8 cellular contexts compared by ENCODE assay signal in genomic region chr2:241271641-241272297, GRCh38. TPM values are rescaled to one million over a fixed set of nuclear protein-coding genes. Genes with fewer than 3 reads are reported as not detected.
DNase-seq lines count a peak whose midpoint lies in the region; ATAC-seq and TF ChIP-seq lines count a peak whose summit lies in the region.

No MANE protein-coding gene starts in this region.

- H2BK120ac ChIP-seq in trophoblast cell (ENCODE audit: insufficient read depth, low read length, poor library complexity), result peak overlapping the region; percentile 89

- peak overlapping the region; percentile 99 for H3K4ac ChIP-seq in trophoblast cell (ENCODE audit: low read depth, low read length)

- 0 to 1% methylated on average over 37 of the region's 37 CpGs for WGBS in heart right ventricle, 2 donors
- WGBS in trophoblast cell (ENCODE audit: extremely low coverage, insufficient coverage, insufficient read length), result no CpG with 5 or more reads among the region's 37 CpGs

- peak overlapping the region; percentile 96 for H2BK5ac ChIP-seq in trophoblast cell (ENCODE audit: low read depth, low read length, poor library complexity)

- peaks cover 28% of the 10 kb centered on the region for H3K79me2 ChIP-seq in trophoblast cell (ENCODE audit: control insufficient read depth, insufficient read depth, low read length, poor library complexity)

- ATAC-seq in GM18868 (IDR thresholded peaks at IDR 0.05; ENCODE audit: unreplicated experiment) (peak; percentile 54), HG03439 (IDR thresholded peaks at IDR 0.05; ENCODE audit: unreplicated experiment) (peak; percentile 43), T-cell (replicated peaks in 1 of 4) (peak; percentile 64 to 78 (median 72)), heart right ventricle (peak; percentile 83 to 93 (median 90))

- peak overlapping the region; percentile 87 for H3K18ac ChIP-seq in trophoblast cell (ENCODE audit: low read length)

- H3K27me3 ChIP-seq in heart right ventricle, result no peaks in the 10 kb centered on the region
- no peaks in the 10 kb centered on the region for H3K27me3 ChIP-seq in trophoblast cell (ENCODE audit: insufficient read depth, low read length)
- no peaks in the 10 kb centered on the region for H3K27me3 ChIP-seq in tibial artery

- DNase-seq in T-cell (peak in 33 of 34 experiments; percentile 6 to 64 (median 38)), amniotic stem cell (lab: John Stamatoyannopoulos, UW) (peak; percentile 78), heart right ventricle (peak; percentile 79 to 85), trophoblast cell (peak; percentile 84 to 91), tibial artery (peak; percentile 92 to 94)

- peak overlapping the region; percentile 74 for H4K8ac ChIP-seq in trophoblast cell (ENCODE audit: low read depth, low read length)

- peaks cover 49 to 57% (median 52%) of the 10 kb centered on the region in 3 donors for H3K4me1 Mint-ChIP-seq in T-cell

- H3K14ac ChIP-seq in trophoblast cell (ENCODE audit: low read length), result peak overlapping the region; percentile 96

- H3K9me3 ChIP-seq in heart right ventricle (peaks cover 0 to 10% (median 0%) of the 10 kb centered on the region in 11 donors), trophoblast cell (ENCODE audit: insufficient read depth, low read depth, low read length) (no peaks in the 10 kb centered on the region), tibial artery (no peaks in the 10 kb centered on the region)

- peaks cover 12% of the 10 kb centered on the region for H3K79me1 ChIP-seq in trophoblast cell (ENCODE audit: low read length)

- peak overlapping the region; percentile 93 for H3K9ac ChIP-seq in trophoblast cell (ENCODE audit: low read length)

- peaks cover 5 to 11% (median 7%) of the 10 kb centered on the region in 3 donors for H3K9me3 Mint-ChIP-seq in T-cell

- peaks cover 17% of the 10 kb centered on the region for H3K36me3 Mint-ChIP-seq in T-cell

- H2AFZ ChIP-seq in trophoblast cell (ENCODE audit: insufficient read depth, low read length, poor library complexity), result peak overlapping the region; percentile 35

- peaks cover 6 to 48% (median 39%) of the 10 kb centered on the region in 9 donors for H3K4me1 ChIP-seq in heart right ventricle
- H3K4me1 ChIP-seq in trophoblast cell (ENCODE audit: control insufficient read depth in 1 of 2, insufficient read depth in 2 of 2, low read length in 2 of 2), result peaks cover 22 to 34% of the 10 kb centered on the region in 2 experiments
- H3K4me1 ChIP-seq in tibial artery, result peaks cover 0 to 48% (median 42%) of the 10 kb centered on the region in 4 donors

- H2AK5ac ChIP-seq in trophoblast cell (ENCODE audit: low read length), result peak overlapping the region; percentile 86

- peak overlapping the region; percentile 89 to 93 (median 92) for H3K4me3 Mint-ChIP-seq in T-cell

- CTCF ChIA-PET in T-cell (lab: Charles Lee), result interaction anchor here in 1 of 2 donors (1.0 kb wide), 1 partner anchor 43 kb away, joined by 3 read pairs; the partner anchor contains the start of gene HDLBP

- H3K4me2 ChIP-seq in trophoblast cell (ENCODE audit: low read length), result peak overlapping the region; percentile 72

- intact Hi-C loops in heart right ventricle (cut with DNase I) (loop anchor here in 7 of 10 donors (2.0 to 5.0 kb wide), 3 partner anchors 41 to 46 kb away; partner anchors contain the start of genes HDLBP (in 4 of the 7) and SEPTIN2 (in 4 of the 7)), tibial artery (cut with DNase I; ENCODE audit: low total_unique reads) (loop anchor here (1.0 kb wide), 1 partner anchor 44 kb away; the partner anchor contains the start of genes HDLBP and SEPTIN2)

- H3K27ac ChIP-seq in 22Rv1, result peak overlapping the region; percentile 74
- peak overlapping the region; percentile 63 to 96 (median 93) for H3K27ac ChIP-seq in heart right ventricle
- peak overlapping the region; percentile 79 for H3K27ac ChIP-seq in trophoblast cell (ENCODE audit: low read depth, low read length)
- peak overlapping the region; percentile 97 to 99 for H3K27ac ChIP-seq in tibial artery

- no peaks in the 10 kb centered on the region for H3K27me3 Mint-ChIP-seq in T-cell

- TF ChIP-seq CTCF in 22Rv1 (IDR thresholded peaks at IDR 0.05) (no peak), heart right ventricle (IDR thresholded peaks at IDR 0.05) (no peak), tibial artery (IDR thresholded peaks at IDR 0.05) (no peak)

- POLR2A ChIA-PET in T-cell (lab: Charles Lee), result no interaction called here

- H3K4me3 ChIP-seq in heart right ventricle, result peak overlapping the region; percentile 81 to 96 (median 91)
- peak overlapping the region; percentile 92 for H3K4me3 ChIP-seq in trophoblast cell (ENCODE audit: low read depth, low read length)
- H3K4me3 ChIP-seq in tibial artery, result peak overlapping the region; percentile 93 to 99

- H2BK12ac ChIP-seq in trophoblast cell (ENCODE audit: low read length), result no peak overlapping the region

- H3K23ac ChIP-seq in trophoblast cell (ENCODE audit: low read length), result no peak overlapping the region

- peak overlapping the region; percentile 98 for H4K91ac ChIP-seq in trophoblast cell (ENCODE audit: low read depth, low read length)

- H3K36me3 ChIP-seq in heart right ventricle (peaks cover 0 to 25% (median 5%) of the 10 kb centered on the region in 9 donors), trophoblast cell (ENCODE audit: control insufficient read depth in 1 of 2, insufficient read depth in 2 of 2, low read length in 2 of 2) (peaks cover 13 to 14% of the 10 kb centered on the region in 2 experiments), tibial artery (peaks cover 11 to 20% (median 14%) of the 10 kb centered on the region in 3 donors)

- H4K12ac ChIP-seq in trophoblast cell (ENCODE audit: low read depth, low read length), result peak overlapping the region; percentile 52

- H3K27ac Mint-ChIP-seq in T-cell, result peak overlapping the region; percentile 76 to 85

RNA-seq across cellular contexts. Expression of gene HDLBP, which starts 43.7 kb away (rescaled TPM):
- total RNA-seq in T-cell, result 100 to 1,000 TPM; 130 to 184 (median 148) TPM
- 100 to 1,000 TPM; 312 to 419 (median 357) TPM for total RNA-seq in heart right ventricle
- 100 to 1,000 TPM; 206 to 273 TPM for polyA plus RNA-seq in heart right ventricle
- polyA plus RNA-seq in trophoblast cell (2013), result 771 and 822 TPM in 2 replicates

RNA-seq across cellular contexts. Expression of gene SEPTIN2, which starts 44.0 kb away (rescaled TPM):
- total RNA-seq in T-cell (100 to 1,000 TPM; 182 to 209 (median 189) TPM), heart right ventricle (100 to 1,000 TPM; 177 to 249 (median 194) TPM)
- polyA plus RNA-seq in heart right ventricle, result 100 to 1,000 TPM; 100 to 128 TPM
- polyA plus RNA-seq in trophoblast cell (2013), result 334 and 340 TPM in 2 replicates

Comparison
In these comparisons a context has a peak if more than half of its experiments do, and no peak if none do; other contexts are left out.
1. Peak in every context shown above with its lines: DNase-seq, ATAC-seq, H3K4me3 ChIP-seq and H3K27ac ChIP-seq.
2. DNase-seq: peak in every context shown above with its lines; median percentile 93 in tibial artery; 88 in trophoblast cell; 82 in heart right ventricle; 78 in amniotic stem cell; 38 in T-cell.